In genomic region chr9:99427252-99427651, GRCh38 we compare ENCODE assay signal across 27 cellular contexts.
"Had no signal": no experiment of that assay in that cellular context is flagged by ENCODE, and none has a peak within 500 bp of the region (broad histone marks: within the 10 kb centered on the region; RNA-seq: fewer than 3 reads in every experiment).

No MANE protein-coding gene starts in this region.

- DNase-seq: stimulated activated CD4-positive, alpha-beta T cell treated with anti-CD3 and anti-CD28 coated beads, Interleukin-2, amount 100 ng/mL, for 48 hours; stimulated activated CD4-positive, alpha-beta T cell treated with anti-CD3 and anti-CD28 coated beads, Interleukin-4, amount 100 ng/mL, for 1 hour; stimulated activated CD4-positive, alpha-beta T cell treated with anti-CD3 and anti-CD28 coated beads, Interleukin-4, amount 100 ng/mL, for 24 hours; stimulated activated CD4-positive, alpha-beta T cell treated with anti-CD3 and anti-CD28 coated beads, Interleukin-4, amount 100 ng/mL, for 4 hours; stimulated activated CD8-positive, alpha-beta memory T cell treated with anti-CD3 and anti-CD28 coated beads, Interleukin-4, amount 100 ng/mL, for 48 hours; stimulated activated naive CD4-positive, alpha-beta T cell; stimulated activated naive CD4-positive, alpha-beta T cell treated with Interleukin-2 at 50 U/mL for 16 hours; stimulated activated naive CD8-positive, alpha-beta T cell treated with anti-CD3 and anti-CD28 coated beads, Interleukin-15, amount 100 ng/mL, for 72 hours; stimulated activated naive CD8-positive, alpha-beta T cell treated with anti-CD3 and anti-CD28 coated beads, Interleukin-15, Interleukin-2, amounts not matched to agents 100 U/mL and 50 U/mL, for 24 hours; stomach; substantia nigra; testis; thyroid gland; tibial artery; transverse colon; upper lobe of left lung; upper lobe of right lung; uterus had no signal

- H3K27me3 ChIP-seq: stomach, suprapubic skin, testis, thyroid gland, tibial artery, tibial nerve, transverse colon, upper lobe of left lung, upper lobe of right lung, uterus, vagina had no signal

- H3K9me3 ChIP-seq: suprapubic skin, testis, thoracic aorta, thyroid gland, tibial artery, tibial nerve, transverse colon, upper lobe of left lung, upper lobe of right lung, uterus, vagina had no signal

- H3K36me3 ChIP-seq: stomach, suprapubic skin, thoracic aorta, thyroid gland, tibial artery, tibial nerve, transverse colon, upper lobe of left lung, upper lobe of right lung, uterus, vagina had no signal

- H3K27ac Mint-ChIP-seq: stimulated activated effector memory CD8-positive, alpha-beta T cell treated with anti-CD3 and anti-CD28 coated beads, Interleukin-12 subunit alpha, Interleukin-12 subunit beta, amount 100 ng/mL, for 72 hours; stimulated activated memory B cell treated with anti-CD40 and anti-IgM and Interleukin-4, amounts not matched to agents 10 μg/mL and 1 μg/mL and 100 μg/mL, for 72 hours; stimulated activated naive CD8-positive, alpha-beta T cell treated with anti-CD3 and anti-CD28 coated beads, Interleukin-15, amount 100 ng/mL, for 72 hours; stimulated activated naive CD8-positive, alpha-beta T cell treated with anti-CD3 and anti-CD28 coated beads, Interleukin-15, Interleukin-2, amounts not matched to agents 100 ng/mL and 50 ng/mL, for 24 hours; type B pancreatic cell had no signal

- H3K27me3 Mint-ChIP-seq: type B pancreatic cell had no signal

- H3K4me3 Mint-ChIP-seq: stimulated activated effector memory CD8-positive, alpha-beta T cell treated with anti-CD3 and anti-CD28 coated beads, Interleukin-12 subunit alpha, Interleukin-12 subunit beta, amount 100 ng/mL, for 72 hours; stimulated activated memory B cell treated with anti-CD40 and anti-IgM and Interleukin-4, amounts not matched to agents 10 μg/mL and 1 μg/mL and 100 μg/mL, for 72 hours; stimulated activated naive CD8-positive, alpha-beta T cell treated with anti-CD3 and anti-CD28 coated beads, Interleukin-15, amount 100 ng/mL, for 72 hours; stimulated activated naive CD8-positive, alpha-beta T cell treated with anti-CD3 and anti-CD28 coated beads, Interleukin-15, Interleukin-2, amounts not matched to agents 100 ng/mL and 50 ng/mL, for 24 hours; type B pancreatic cell had no signal

- H3K36me3 Mint-ChIP-seq: stimulated activated effector memory CD8-positive, alpha-beta T cell treated with anti-CD3 and anti-CD28 coated beads, Interleukin-12 subunit alpha, Interleukin-12 subunit beta, amount 100 ng/mL, for 72 hours; type B pancreatic cell had no signal

- H3K4me3 ChIP-seq: stomach, suprapubic skin, testis, thoracic aorta, thyroid gland, tibial artery, tibial nerve, transverse colon, upper lobe of left lung, upper lobe of right lung, uterus, vagina had no signal

- H3K4me1 Mint-ChIP-seq: stimulated activated effector memory CD8-positive, alpha-beta T cell treated with anti-CD3 and anti-CD28 coated beads, Interleukin-12 subunit alpha, Interleukin-12 subunit beta, amount 100 ng/mL, for 72 hours; stimulated activated naive CD8-positive, alpha-beta T cell treated with anti-CD3 and anti-CD28 coated beads, Interleukin-15, amount 100 ng/mL, for 72 hours had no signal

- H3K9me3 Mint-ChIP-seq: stimulated activated effector memory CD8-positive, alpha-beta T cell treated with anti-CD3 and anti-CD28 coated beads, Interleukin-12 subunit alpha, Interleukin-12 subunit beta, amount 100 ng/mL, for 72 hours; stimulated activated naive CD8-positive, alpha-beta T cell treated with anti-CD3 and anti-CD28 coated beads, Interleukin-15, amount 100 ng/mL, for 72 hours had no signal

- H3K4me1 ChIP-seq: stomach, suprapubic skin, testis, thyroid gland, tibial artery, transverse colon, upper lobe of left lung, upper lobe of right lung, uterus, vagina had no signal

- H3K27ac ChIP-seq: stomach, suprapubic skin, testis, thoracic aorta, thyroid gland, tibial artery, tibial nerve, transverse colon, upper lobe of left lung, upper lobe of right lung, uterus, vagina had no signal

- FAIRE-seq: urothelium cell line had no signal

- ATAC-seq: stimulated activated effector memory CD8-positive, alpha-beta T cell treated with anti-CD3 and anti-CD28 coated beads, Interleukin-12 subunit alpha, Interleukin-12 subunit beta, amount 100 ng/mL, for 72 hours; stimulated activated memory B cell treated with anti-CD40 and anti-IgM and Interleukin-4, amounts not matched to agents 10 μg/mL and 1 μg/mL and 100 μg/mL, for 72 hours; stimulated activated naive CD8-positive, alpha-beta T cell treated with anti-CD3 and anti-CD28 coated beads, Interleukin-15, amount 100 ng/mL, for 72 hours; stimulated activated naive CD8-positive, alpha-beta T cell treated with anti-CD3 and anti-CD28 coated beads, Interleukin-15, Interleukin-2, amounts not matched to agents 100 U/mL and 50 U/mL, for 24 hours; upper lobe of right lung had no signal
